ENCODE assay signal across 10 cellular contexts in genomic region chr10:83680470-83680891, GRCh38.
DNase-seq lines count a peak whose midpoint lies in the region; ATAC-seq and TF ChIP-seq lines count a peak whose summit lies in the region.
"Had no signal": no experiment of that assay in that cellular context is flagged by ENCODE, and none has a peak within 500 bp of the region (broad histone marks: within the 10 kb centered on the region; RNA-seq: fewer than 3 reads in every experiment).

No MANE protein-coding gene starts in this region.

- ATAC-seq in GM18508 (IDR thresholded peaks at IDR 0.05; ENCODE audit: insufficient read depth, unreplicated experiment) (peak; percentile 98), GM19463 (IDR thresholded peaks at IDR 0.05; ENCODE audit: unreplicated experiment) (peak; percentile 96), HG03103 (IDR thresholded peaks at IDR 0.05; ENCODE audit: low read depth, unreplicated experiment) (peak; percentile 96)

- no peaks in the 10 kb centered on the region for H3K36me3 Mint-ChIP-seq in activated T-helper 2 cell treated with anti-CD3 and anti-CD28 coated beads, Interferon-gamma antibody, Interleukin-2, Interleukin-4, amounts not matched to agents 10 μg/mL and 5 μg/mL and 100 μg/mL, durations not matched to agents 14 hours and 24 hours and 36 hours (ENCODE audit: low read depth)
- H3K36me3 Mint-ChIP-seq in immature natural killer cell (no peaks in the 10 kb centered on the region), osteocyte (ENCODE audit: unreplicated experiment) (no peaks in the 10 kb centered on the region)

- no peak overlapping the region for H3K4me3 Mint-ChIP-seq in activated T-helper 2 cell treated with anti-CD3 and anti-CD28 coated beads, Interferon-gamma antibody, Interleukin-2, Interleukin-4, amounts not matched to agents 10 μg/mL and 5 μg/mL and 100 μg/mL, durations not matched to agents 14 hours and 24 hours and 36 hours (ENCODE audit: low read depth)
- no peak overlapping the region for H3K4me3 Mint-ChIP-seq in immature natural killer cell
- H3K4me3 Mint-ChIP-seq in osteocyte (ENCODE audit: unreplicated experiment) = no peak overlapping the region

- H3K27me3 Mint-ChIP-seq in activated T-helper 2 cell treated with anti-CD3 and anti-CD28 coated beads, Interferon-gamma antibody, Interleukin-2, Interleukin-4, amounts not matched to agents 10 μg/mL and 5 μg/mL and 100 μg/mL, durations not matched to agents 14 hours and 24 hours and 36 hours (ENCODE audit: low read depth) = no peaks in the 10 kb centered on the region
- H3K27me3 Mint-ChIP-seq in immature natural killer cell (ENCODE audit: low read depth in 3 of 3) (peaks cover 0 to 1% (median 0%) of the 10 kb centered on the region in 3 donors), osteocyte (ENCODE audit: unreplicated experiment) (no peaks in the 10 kb centered on the region)

- peak overlapping the region; percentile 55 for H3K27ac Mint-ChIP-seq in activated T-helper 2 cell treated with anti-CD3 and anti-CD28 coated beads, Interferon-gamma antibody, Interleukin-2, Interleukin-4, amounts not matched to agents 10 μg/mL and 5 μg/mL and 100 μg/mL, durations not matched to agents 14 hours and 24 hours and 36 hours
- no peak overlapping the region for H3K27ac Mint-ChIP-seq in immature natural killer cell
- H3K27ac Mint-ChIP-seq in osteocyte (ENCODE audit: unreplicated experiment) = no peak overlapping the region

- no peaks in the 10 kb centered on the region for H3K9me3 Mint-ChIP-seq in activated T-helper 2 cell treated with anti-CD3 and anti-CD28 coated beads, Interferon-gamma antibody, Interleukin-2, Interleukin-4, amounts not matched to agents 10 μg/mL and 5 μg/mL and 100 μg/mL, durations not matched to agents 14 hours and 24 hours and 36 hours
- peaks cover 0 to 11% (median 2%) of the 10 kb centered on the region in 6 donors for H3K9me3 Mint-ChIP-seq in immature natural killer cell
- H3K9me3 Mint-ChIP-seq in osteocyte (ENCODE audit: unreplicated experiment) = no peaks in the 10 kb centered on the region

- DNase-seq in activated T-helper 2 cell treated with anti-CD3 and anti-CD28 coated beads, Interferon-gamma antibody, Interleukin-2, Interleukin-4, amounts not matched to agents 10 μg/mL and 5 μg/mL and 100 μg/mL, durations not matched to agents 14 hours and 24 hours and 36 hours (ENCODE audit: low spot score) = peak; percentile 46
- no peak for DNase-seq in effector CD8-positive, alpha-beta T cell (lab: John Stamatoyannopoulos, UW)
- DNase-seq in immature natural killer cell = no peak
- DNase-seq in KG1 (lab: John Stamatoyannopoulos, UW) = no peak
- DNase-seq in osteocyte (ENCODE audit: extremely low spot score, unreplicated experiment) = no peak
- DNase-seq: islet precursor cell, NCI-H1048 had no signal

- peaks cover 29% of the 10 kb centered on the region for H3K4me1 Mint-ChIP-seq in activated T-helper 2 cell treated with anti-CD3 and anti-CD28 coated beads, Interferon-gamma antibody, Interleukin-2, Interleukin-4, amounts not matched to agents 10 μg/mL and 5 μg/mL and 100 μg/mL, durations not matched to agents 14 hours and 24 hours and 36 hours (ENCODE audit: low read depth)
- H3K4me1 Mint-ChIP-seq in immature natural killer cell (no peaks in the 10 kb centered on the region), osteocyte (ENCODE audit: unreplicated experiment) (peaks cover 8% of the 10 kb centered on the region)

- no peak for TF ChIP-seq CTCF in osteocyte (IDR thresholded peaks at IDR 0.05)

- intact Hi-C loops in activated T-helper 2 cell treated with anti-CD3 and anti-CD28 coated beads, Interferon-gamma antibody, Interleukin-2, Interleukin-4, amounts not matched to agents 10 μg/mL and 5 μg/mL and 100 μg/mL, durations not matched to agents 14 hours and 24 hours and 36 hours (cut with micrococcal nuclease) = loop anchor here (1.0 to 10.0 kb wide), 2 partner anchors 77 to 1934 kb away; no protein-coding TSS in a partner anchor
